Comparison of ENCODE assay signal across 18 cellular contexts in the genomic region with DNA sequence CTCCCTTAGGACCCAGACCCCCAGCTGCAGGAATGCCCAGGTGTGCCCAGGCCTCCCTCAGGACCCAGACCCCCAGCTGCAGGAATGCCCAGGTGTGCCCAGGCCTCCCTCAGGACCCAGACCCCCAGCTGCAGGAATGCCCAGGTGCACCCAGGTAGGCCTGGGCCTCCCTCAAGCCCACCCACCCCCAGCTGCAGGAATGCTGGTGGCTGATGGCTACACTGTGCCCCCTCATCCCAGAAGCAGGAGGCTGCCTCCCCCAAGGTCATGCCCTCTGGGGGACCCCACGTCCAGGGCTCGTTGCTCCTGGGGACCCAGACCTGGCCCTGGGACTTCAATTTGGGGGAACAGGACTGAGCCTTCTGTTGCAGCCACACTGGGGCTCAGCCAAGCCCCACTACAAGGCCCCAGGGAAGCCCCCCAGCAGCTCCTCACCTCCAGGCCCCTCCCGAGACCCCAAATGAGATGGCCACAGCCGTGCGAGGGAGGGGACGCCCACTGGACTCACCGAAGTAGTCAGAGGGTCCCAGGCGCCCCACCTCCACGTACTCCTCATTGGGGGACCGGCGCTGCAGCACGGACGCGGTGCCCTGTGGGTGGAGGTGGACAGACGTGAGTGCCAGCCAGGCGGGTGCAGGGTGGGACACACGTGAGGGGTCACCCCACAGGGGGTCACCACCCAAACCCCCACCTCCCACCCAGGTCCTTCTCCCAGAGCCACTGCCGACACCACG. TPM values are rescaled to one million over a fixed set of nuclear protein-coding genes. Genes with fewer than 3 reads are reported as not detected.
DNase-seq lines count a peak whose midpoint lies in the region; ATAC-seq, FAIRE-seq and TF ChIP-seq lines count a peak whose summit lies in the region.
"Had no signal": no experiment of that assay in that cellular context is flagged by ENCODE, and none has a peak within 500 bp of the region (broad histone marks: within the 10 kb centered on the region; RNA-seq: fewer than 3 reads in every experiment).

No MANE protein-coding gene starts in this region.

- no peaks in the 10 kb centered on the region for H3K36me3 Mint-ChIP-seq in chondrocyte (ENCODE audit: low read depth)

- intact Hi-C loops in HepG2 (cut with micrococcal nuclease; ENCODE audit: unreplicated experiment) (no loop called here), right lobe of liver (cut with DNase I) (no loop called here), kidney (cut with DNase I) (no loop called here)

- H3K27me3 Mint-ChIP-seq in chondrocyte (ENCODE audit: low read depth): no peaks in the 10 kb centered on the region
- H3K27me3 Mint-ChIP-seq: CD4-positive, alpha-beta memory T cell had no signal

- no peak for ATAC-seq in HepG2
- no peak for ATAC-seq in right lobe of liver
- ATAC-seq in GM21390 (IDR thresholded peaks at IDR 0.05; ENCODE audit: unreplicated experiment): no peak
- ATAC-seq: HCT116 had no signal

- 85% methylated on average over 4 of the region's 19 CpGs for WGBS in HepG2 (ENCODE audit: low lambda C conversion rate)
- no CpG with 5 or more reads among the region's 19 CpGs for WGBS in right lobe of liver (ENCODE audit: insufficient coverage, low coverage, low lambda C conversion rate, missing lambda C conversion rate)

- peaks cover 22% of the 10 kb centered on the region for H3K4me1 ChIP-seq in HepG2 (ENCODE audit: insufficient read depth, low read length)
- H3K4me1 ChIP-seq in right lobe of liver: no peaks in the 10 kb centered on the region
- H3K4me1 ChIP-seq in kidney (ENCODE audit: control insufficient read depth in 1 of 2, insufficient read depth in 1 of 2, low read depth in 1 of 2, low read length in 2 of 2): peaks cover 0 to 14% of the 10 kb centered on the region in 2 donors

- H3K9me3 ChIP-seq in HepG2 (ENCODE audit: low read length) (no peaks in the 10 kb centered on the region), right lobe of liver (no peaks in the 10 kb centered on the region), kidney (ENCODE audit: control insufficient read depth in 1 of 2, low read length in 2 of 2) (no peaks in the 10 kb centered on the region)

- TF ChIP-seq EP300 in HepG2 (IDR thresholded peaks at IDR 0.05; ENCODE audit: low read depth in 2 of 2, low read length in 2 of 2) (no peak), HepG2 (CRISPR knock-in tag; IDR thresholded peaks at IDR 0.05; ENCODE audit: borderline replicate concordance) (no peak)

- no peaks in the 10 kb centered on the region for H4K20me1 ChIP-seq in HepG2 (ENCODE audit: insufficient read depth, low read length)

- H3K9ac ChIP-seq in HepG2 (ENCODE audit: insufficient read depth, low read depth, low read length) (no peak overlapping the region), kidney (ENCODE audit: low read length in 2 of 2) (no peak overlapping the region)
- H3K9ac ChIP-seq: GM23248 had no signal

- no peak for TF ChIP-seq RAD21 in HepG2 (CRISPR knock-in tag; IDR thresholded peaks at IDR 0.05)

- no peak overlapping the region for H2AFZ ChIP-seq in HepG2 (ENCODE audit: low read length)
- H2AFZ ChIP-seq: GM23248 had no signal

- no peak overlapping the region for H3K27ac Mint-ChIP-seq in chondrocyte (ENCODE audit: unreplicated experiment)
- H3K27ac Mint-ChIP-seq: CD4-positive, alpha-beta memory T cell; H9 had no signal

- no peaks in the 10 kb centered on the region for H3K79me2 ChIP-seq in HepG2 (ENCODE audit: insufficient read depth, low read length)

- H3K27me3 ChIP-seq in HepG2 (ENCODE audit: control insufficient read depth in 1 of 2, insufficient read depth in 2 of 2, low read length in 2 of 2): no peaks in the 10 kb centered on the region
- H3K27me3 ChIP-seq in right lobe of liver: no peaks in the 10 kb centered on the region

- no peak overlapping the region for H3K4me3 Mint-ChIP-seq in chondrocyte (ENCODE audit: unreplicated experiment)
- H3K4me3 Mint-ChIP-seq: CD4-positive, alpha-beta memory T cell; H9 had no signal

- H3K4me1 Mint-ChIP-seq in chondrocyte (ENCODE audit: low read depth): peaks cover 7% of the 10 kb centered on the region
- H3K4me1 Mint-ChIP-seq: CD4-positive, alpha-beta memory T cell; H9 had no signal

- TF ChIP-seq CTCF in HepG2 (CRISPR knock-in tag; IDR thresholded peaks at IDR 0.05) (no peak), right lobe of liver (IDR thresholded peaks at IDR 0.05) (no peak), chondrocyte (IDR thresholded peaks at IDR 0.05) (no peak), kidney (IDR thresholded peaks at IDR 0.05; ENCODE audit: borderline replicate concordance, extremely low read depth, insufficient read depth) (no peak)

- in situ Hi-C loops in HepG2 (cut with HindIII; ENCODE audit: extremely low pct_ligation_motif_present, low pct_unique_long_range_greater_than_20kb): no loop called here

- H3K4me2 ChIP-seq in HepG2 (ENCODE audit: low read depth, low read length): no peak overlapping the region

- H3K9me3 Mint-ChIP-seq in chondrocyte (ENCODE audit: low read depth): no peaks in the 10 kb centered on the region
- H3K9me3 Mint-ChIP-seq: CD4-positive, alpha-beta memory T cell; H9 had no signal

- H3K4me3 ChIP-seq in HepG2 (replicated peaks in 1 of 3; ENCODE audit: insufficient read depth in 1 of 3, low read depth in 2 of 3, low read length in 3 of 3) (no peak overlapping the region), right lobe of liver (no peak overlapping the region), kidney (ENCODE audit: low read length in 2 of 2) (no peak overlapping the region)
- H3K4me3 ChIP-seq: GM23248 had no signal

- TF ChIP-seq POLR2A in HepG2 (IDR thresholded peaks at IDR 0.05; ENCODE audit: insufficient read depth in 1 of 2, low read depth in 2 of 2, low read length in 2 of 2) (no peak), right lobe of liver (IDR thresholded peaks at IDR 0.05) (no peak)

- no peak for FAIRE-seq in HepG2 (lab: Jason Lieb, UNC)
- FAIRE-seq in kidney (lab: Jason Lieb, UNC): no peak
- peak; percentile 56 for FAIRE-seq in urothelium cell line (lab: Jason Lieb, UNC)
- FAIRE-seq: GM12892 had no signal

- POLR2A ChIA-PET in HepG2 (lab: Yijun Ruan, JAX): no interaction called here

- H3K27ac ChIP-seq in HepG2 (ENCODE audit: extremely low read length, insufficient read depth, low read length) (no peak overlapping the region), right lobe of liver (no peak overlapping the region), kidney (ENCODE audit: low read depth in 2 of 2, low read length in 2 of 2) (no peak overlapping the region)
- H3K27ac ChIP-seq: GM23248 had no signal

- DNase-seq in HepG2 (ENCODE audit: low spot score) (no peak), right lobe of liver (no peak), chondrocyte (ENCODE audit: low spot score) (peak; percentile 90), kidney (peak; percentile 68), urothelium cell line (ENCODE audit: low spot score) (no peak), amygdala (lab: John Stamatoyannopoulos, UW) (no peak)
- DNase-seq: C1 segment of cervical spinal cord; Calu3; CD4-positive, alpha-beta memory T cell; COR-L47; DMS53; DMS79 treated with DMSO at 0.1 percent for 48 hours; GF-D8; GM23248; H9 had no signal

- CTCF ChIA-PET in HepG2 (lab: Yijun Ruan, JAX; ENCODE audit: low intra/inter-chr PET ratio, low total read pairs): no interaction called here

- BruUV-seq in HepG2 (replicated peaks; lab: Mats Ljungman, UMichigan): no TSS peak

- no peaks in the 10 kb centered on the region for H3K36me3 ChIP-seq in HepG2 (replicated peaks in 1 of 2; ENCODE audit: control insufficient read depth in 1 of 2, insufficient read depth in 2 of 2, low read length in 2 of 2)
- H3K36me3 ChIP-seq in right lobe of liver: no peaks in the 10 kb centered on the region
- no peaks in the 10 kb centered on the region for H3K36me3 ChIP-seq in kidney (ENCODE audit: control insufficient read depth in 1 of 2, insufficient read depth in 2 of 2, low read length in 2 of 2)

TF ChIP-seq in HepG2, 621 proteins besides CTCF, POLR2A, EP300 and RAD21 (continues in another document):
- TF ChIP-seq HNRNPL (IDR thresholded peaks at IDR 0.05; ENCODE audit: low read depth, low read length): 0 out of 2 replicates have a peak, but pooled peaks have one; percentile 59

RNA-seq across cellular contexts. Expression of a gene that starts 31.4 kb away (rescaled TPM):
- total RNA-seq in HepG2 (2016; rRNA removed; fragmentation: Illumina TruSeq; extraction: Trizol) (0.80 and 1.5 TPM in 2 replicates), right lobe of liver (10 to 100 TPM in 3 of 6 experiments, 1 to 10 TPM in 3; 2.3 to 20.9 (median 8.4) TPM), chondrocyte (38.1 to 72.5 TPM (median 70.6 TPM) in 3 replicates), kidney (53.0 TPM)
- 1.1 and 1.6 TPM in 2 replicates for total RNA-seq in HepG2 (2016; cell fraction: cytosol; rRNA removed; fragmentation: Illumina TruSeq; extraction: Trizol; ENCODE audit: low read depth)
- total RNA-seq in HepG2 (2016; cell fraction: insoluble cytoplasmic fraction; rRNA removed; fragmentation: Illumina TruSeq; extraction: Trizol): 1.0 and 1.8 TPM in 2 replicates
- 2.6 and 3.0 TPM in 2 replicates for total RNA-seq in HepG2 (2016; cell fraction: membrane; rRNA removed; fragmentation: Illumina TruSeq; extraction: Trizol)
- total RNA-seq in HepG2 (2016; cell fraction: nucleus; rRNA removed; fragmentation: Illumina TruSeq; extraction: Trizol): 1.3 and 1.4 TPM in 2 replicates
- polyA plus RNA-seq in HepG2 (2011; rRNA removed) (2.4 and 3.4 TPM in 2 replicates), kidney (ENCODE audit: insufficient read depth, low read depth, low replicate concordance) (14.1 TPM)
- 1.2 and 2.1 TPM in 2 replicates for polyA plus RNA-seq in HepG2 (2011; cell fraction: cytosol; rRNA removed)
- polyA plus RNA-seq in HepG2 (2011; cell fraction: nucleus; rRNA removed): 2.9 and 5.0 TPM in 2 replicates
- polyA plus RNA-seq in HepG2 (2012): 1.2 and 1.3 TPM in 2 replicates
- polyA plus RNA-seq in HepG2 (2016; cell fraction: cytosol; fragmentation: Illumina TruSeq; extraction: Trizol; ENCODE audit: low read depth): 0.57 and 0.60 TPM in 2 replicates
- 0.93 and 1.1 TPM in 2 replicates for polyA plus RNA-seq in HepG2 (2016; cell fraction: insoluble cytoplasmic fraction; fragmentation: Illumina TruSeq; extraction: Trizol; ENCODE audit: low read depth)
- polyA plus RNA-seq in HepG2 (2016; cell fraction: membrane; fragmentation: Illumina TruSeq; extraction: Trizol; ENCODE audit: low read depth): 1.1 TPM in 2 replicates
- 1.9 TPM in 2 replicates for polyA plus RNA-seq in HepG2 (2016; cell fraction: nucleus; fragmentation: Illumina TruSeq; extraction: Trizol; ENCODE audit: insufficient read depth, low read depth)
- polyA minus RNA-seq in HepG2 (2011; rRNA and poly(A)+ RNA removed; ENCODE audit: low replicate concordance): 14.6 and 20.5 TPM in 2 replicates
- polyA minus RNA-seq in HepG2 (2011; cell fraction: cytosol; rRNA and poly(A)+ RNA removed): 4.8 and 15.5 TPM in 2 replicates
- 2.3 and 2.4 TPM in 2 replicates for polyA minus RNA-seq in HepG2 (2011; cell fraction: nucleus; rRNA and poly(A)+ RNA removed)
- polyA plus RNA-seq: CD4-positive, alpha-beta memory T cell had no signal

Comparison
In these comparisons a context has a peak if more than half of its experiments do, and no peak if none do; other contexts are left out.
1. DNase-seq: peak in chondrocyte (single experiment) and kidney (single experiment); none in HepG2 (single experiment), right lobe of liver (0 of 3), urothelium cell line (single experiment) and amygdala (0 of 56).